In genomic region chr14:100147181-100147631, GRCh38 we compare ENCODE assay signal across 8 cellular contexts. TPM values are rescaled to one million over a fixed set of nuclear protein-coding genes. Genes with fewer than 3 reads are reported as not detected.
A peak's percentile ranks its signal among the peaks of the same experiment; 100 is the strongest.
DNase-seq lines count a peak whose midpoint lies in the region; ATAC-seq and TF ChIP-seq lines count a peak whose summit lies in the region.

No MANE protein-coding gene starts in this region.

- CTCF ChIA-PET in OCI-LY7 (lab: Charles Lee; ENCODE audit: unreplicated experiment) = no interaction called here

- no peak overlapping the region for H2AFZ ChIP-seq in OCI-LY7 (ENCODE audit: low read length)

- no peaks in the 10 kb centered on the region for H3K79me2 ChIP-seq in OCI-LY7 (ENCODE audit: insufficient read depth, low read depth, low read length)

- peak overlapping the region; percentile 27 for H3K27ac ChIP-seq in OCI-LY7 (ENCODE audit: low read depth, low read length, poor library complexity, severe bottlenecking)

- 0 out of 2 replicates have a peak, but pooled peaks have one; percentile 18 for TF ChIP-seq CTCF in GM12874 (IDR thresholded peaks at IDR 0.05; ENCODE audit: insufficient read depth, low read depth, low read length)
- 0 out of 2 replicates have a peak, but pooled peaks have one; percentile 16 for TF ChIP-seq CTCF in OCI-LY7 (conservative IDR thresholded peaks at IDR 0.05; ENCODE audit: low read length)

- H3K9me3 ChIP-seq in OCI-LY7 (ENCODE audit: low read length) = no peaks in the 10 kb centered on the region

- peak; percentile 83 for DNase-seq in OCI-LY7 (ENCODE audit: low spot score)
- DNase-seq in activated naive CD4-positive, alpha-beta T cell (lab: John Stamatoyannopoulos, UW) = peak in 3 of 4 experiments; percentile 19 to 58 (median 40)
- DNase-seq in stimulated activated CD4-positive, alpha-beta T cell treated with anti-CD3 and anti-CD28 coated beads, Interleukin-4, amount 100 ng/mL, for 1 hour = peak; percentile 70

- no TSS peak for BruUV-seq in OCI-LY7 (replicated peaks; lab: Mats Ljungman, UMichigan)

- intact Hi-C loops in OCI-LY7 (cut with micrococcal nuclease; ENCODE audit: unreplicated experiment) = loop anchor here (2.0 kb wide), 1 partner anchor 46 kb away; no protein-coding TSS in a partner anchor

- H3K36me3 ChIP-seq in OCI-LY7 (ENCODE audit: insufficient read depth, low read length) = 0 out of 2 replicates have a peak, but pooled peaks cover 6% of the 10 kb centered on the region

- H3K9me2 ChIP-seq in OCI-LY7 (ENCODE audit: insufficient read depth, low read length) = no peaks in the 10 kb centered on the region

- ATAC-seq in HG03108 (IDR thresholded peaks at IDR 0.05; ENCODE audit: unreplicated experiment) (no peak), GM19397 (IDR thresholded peaks at IDR 0.05; ENCODE audit: unreplicated experiment) (no peak), HG03135 (IDR thresholded peaks at IDR 0.05; ENCODE audit: unreplicated experiment) (no peak), HG03039 (IDR thresholded peaks at IDR 0.05; ENCODE audit: unreplicated experiment) (no peak)

- H3K4me3 ChIP-seq in OCI-LY7 (ENCODE audit: low read depth, low read length, poor library complexity, severe bottlenecking) = peak overlapping the region; percentile 20

- H3K4me1 ChIP-seq in OCI-LY7 (ENCODE audit: insufficient read depth, low read length, poor library complexity, severe bottlenecking) = peaks cover 22% of the 10 kb centered on the region

- peak overlapping the region; percentile 25 for H3K4me2 ChIP-seq in OCI-LY7 (ENCODE audit: low read length)

- H4K20me1 ChIP-seq in OCI-LY7 (ENCODE audit: insufficient read depth, low read length) = no peaks in the 10 kb centered on the region

- POLR2A ChIA-PET in OCI-LY7 (lab: Charles Lee) = interaction anchor here (0.6 to 1.0 kb wide), 2 partner anchors 10 to 666 kb away, joined by 3 read pairs; partner anchors contain the start of gene SETD3

RNA-seq across cellular contexts. Expression of gene DEGS2, which starts 12.2 kb away (rescaled TPM):
- total RNA-seq in OCI-LY7 (2014; rRNA removed; shearing (Covaris generic)) = 2.0 and 8.3 TPM in 2 replicates
- total RNA-seq in OCI-LY7 (2022) = 12.2 and 14.6 TPM in 2 replicates
